ENCODE assay signal across 7 cellular contexts in genomic region chr12:15788266-15789214, GRCh38. TPM values are rescaled to one million over a fixed set of nuclear protein-coding genes. Genes with fewer than 3 reads are reported as not detected.
A peak's percentile ranks its signal among the peaks of the same experiment; 100 is the strongest.
DNase-seq lines count a peak whose midpoint lies in the region; TF ChIP-seq lines count a peak whose summit lies in the region.

No MANE protein-coding gene starts in this region.

- H3K9me3 ChIP-seq in GM23248 (ENCODE audit: low read depth): no peaks in the 10 kb centered on the region
- H3K9me3 ChIP-seq in duodenal mucosa (ENCODE audit: control insufficient read depth in 1 of 2, low read length in 2 of 2): no peaks in the 10 kb centered on the region

- H3K4me2 ChIP-seq in GM23248 (ENCODE audit: unreplicated experiment): peak overlapping the region; percentile 95

- peak overlapping the region in 2 of 3 donors; percentile 10 to 26 for H3K27ac Mint-ChIP-seq in IgD-negative memory B cell
- H3K27ac Mint-ChIP-seq in T-helper 1 cell treated with Interleukin-12 subunit alpha and Interleukin-12 subunit beta and Interleukin-4 antibody, amounts not matched to agents 30 μg/mL and 1 μg/mL, for 36 hours: peak overlapping the region; percentile 42
- H3K27ac Mint-ChIP-seq in stimulated activated naive CD8-positive, alpha-beta T cell treated with anti-CD3 and anti-CD28 coated beads, Interleukin-15, Interleukin-2, amounts not matched to agents 100 ng/mL and 50 ng/mL, for 24 hours: peak overlapping the region; percentile 27

- peak overlapping the region; percentile 73 for H3K27ac ChIP-seq in GM23248
- H3K27ac ChIP-seq in duodenal mucosa (ENCODE audit: low read depth, low read length): peak overlapping the region; percentile 79

- peaks cover 23% of the 10 kb centered on the region for H3F3A ChIP-seq in GM23248 (ENCODE audit: insufficient read depth)

- peaks cover 65% of the 10 kb centered on the region for H3K79me2 ChIP-seq in GM23248 (ENCODE audit: insufficient read depth)

- peak; percentile 49 for DNase-seq in GM12865 (ENCODE audit: low read depth)
- peak; percentile 79 for DNase-seq in GM23248
- DNase-seq in lower leg skin (ENCODE audit: low spot score in 2 of 2): peak; percentile 44 to 91

- TF ChIP-seq POLR2A in lower leg skin (IDR thresholded peaks at IDR 0.05): no peak

- WGBS in GM23248 (ENCODE audit: low coverage in 1 of 2, low lambda C conversion rate in 2 of 2, missing lambda C conversion rate in 2 of 2), 2 experiments: 1 to 2% methylated on average over 55 to 63 of the region's 63 CpGs
- 0% methylated on average over 40 to 47 of the region's 63 CpGs for WGBS in lower leg skin, 2 donors

- peaks cover 33% of the 10 kb centered on the region for H3K27me3 Mint-ChIP-seq in IgD-negative memory B cell
- peaks cover 71% of the 10 kb centered on the region for H3K27me3 Mint-ChIP-seq in T-helper 1 cell treated with Interleukin-12 subunit alpha and Interleukin-12 subunit beta and Interleukin-4 antibody, amounts not matched to agents 30 μg/mL and 1 μg/mL, for 36 hours (ENCODE audit: low read depth)
- H3K27me3 Mint-ChIP-seq in stimulated activated naive CD8-positive, alpha-beta T cell treated with anti-CD3 and anti-CD28 coated beads, Interleukin-15, Interleukin-2, amounts not matched to agents 100 ng/mL and 50 ng/mL, for 24 hours: peaks cover 66% of the 10 kb centered on the region

- TF ChIP-seq CTCF in GM12865 (IDR thresholded peaks at IDR 0.05; ENCODE audit: insufficient read depth, low read depth, low read length, missing control alignments) (no peak), lower leg skin (IDR thresholded peaks at IDR 0.05) (no peak)

- H3K9me3 Mint-ChIP-seq in IgD-negative memory B cell: no peaks in the 10 kb centered on the region
- H3K9me3 Mint-ChIP-seq in T-helper 1 cell treated with Interleukin-12 subunit alpha and Interleukin-12 subunit beta and Interleukin-4 antibody, amounts not matched to agents 30 μg/mL and 1 μg/mL, for 36 hours: no peaks in the 10 kb centered on the region
- H3K9me3 Mint-ChIP-seq in stimulated activated naive CD8-positive, alpha-beta T cell treated with anti-CD3 and anti-CD28 coated beads, Interleukin-15, Interleukin-2, amounts not matched to agents 100 ng/mL and 50 ng/mL, for 24 hours: no peaks in the 10 kb centered on the region

- H3K36me3 Mint-ChIP-seq in IgD-negative memory B cell: no peaks in the 10 kb centered on the region
- H3K36me3 Mint-ChIP-seq in T-helper 1 cell treated with Interleukin-12 subunit alpha and Interleukin-12 subunit beta and Interleukin-4 antibody, amounts not matched to agents 30 μg/mL and 1 μg/mL, for 36 hours (ENCODE audit: low read depth): no peaks in the 10 kb centered on the region
- H3K36me3 Mint-ChIP-seq in stimulated activated naive CD8-positive, alpha-beta T cell treated with anti-CD3 and anti-CD28 coated beads, Interleukin-15, Interleukin-2, amounts not matched to agents 100 ng/mL and 50 ng/mL, for 24 hours (ENCODE audit: low read depth): no peaks in the 10 kb centered on the region

- H3K4me1 Mint-ChIP-seq in IgD-negative memory B cell: peaks cover 8 to 13% (median 11%) of the 10 kb centered on the region in 3 donors
- peaks cover 12% of the 10 kb centered on the region for H3K4me1 Mint-ChIP-seq in T-helper 1 cell treated with Interleukin-12 subunit alpha and Interleukin-12 subunit beta and Interleukin-4 antibody, amounts not matched to agents 30 μg/mL and 1 μg/mL, for 36 hours (ENCODE audit: low read depth)
- H3K4me1 Mint-ChIP-seq in stimulated activated naive CD8-positive, alpha-beta T cell treated with anti-CD3 and anti-CD28 coated beads, Interleukin-15, Interleukin-2, amounts not matched to agents 100 ng/mL and 50 ng/mL, for 24 hours (ENCODE audit: low read depth): peaks cover 16% of the 10 kb centered on the region

- no peaks in the 10 kb centered on the region for H4K20me1 ChIP-seq in GM23248 (ENCODE audit: insufficient read depth)

- H3K9me2 ChIP-seq in GM23248 (ENCODE audit: insufficient read depth): no peaks in the 10 kb centered on the region

- H3K36me3 ChIP-seq in GM23248 (ENCODE audit: low read depth): 0 out of 2 replicates have a peak, but pooled peaks cover 12% of the 10 kb centered on the region
- H3K36me3 ChIP-seq in duodenal mucosa (ENCODE audit: control insufficient read depth in 1 of 2, insufficient read depth in 2 of 2, low read length in 2 of 2): no peaks in the 10 kb centered on the region

- in situ Hi-C loops in GM23248 (cut with MboI): no loop called here

- peaks cover 32% of the 10 kb centered on the region for H3K4me1 ChIP-seq in GM23248 (ENCODE audit: insufficient read depth)
- peaks cover 9 to 13% of the 10 kb centered on the region in 2 donors for H3K4me1 ChIP-seq in duodenal mucosa (ENCODE audit: control insufficient read depth in 1 of 2, insufficient read depth in 2 of 2, low read length in 2 of 2)

- H3K9ac ChIP-seq in GM23248 (peak overlapping the region; percentile 92), duodenal mucosa (ENCODE audit: low read depth in 1 of 2, low read length in 2 of 2) (peak overlapping the region; percentile 72 to 90)

- peak overlapping the region; percentile 57 for H2AFZ ChIP-seq in GM23248

- peak overlapping the region; percentile 85 to 98 (median 90) for H3K4me3 Mint-ChIP-seq in IgD-negative memory B cell
- H3K4me3 Mint-ChIP-seq in T-helper 1 cell treated with Interleukin-12 subunit alpha and Interleukin-12 subunit beta and Interleukin-4 antibody, amounts not matched to agents 30 μg/mL and 1 μg/mL, for 36 hours: peak overlapping the region; percentile 89
- H3K4me3 Mint-ChIP-seq in stimulated activated naive CD8-positive, alpha-beta T cell treated with anti-CD3 and anti-CD28 coated beads, Interleukin-15, Interleukin-2, amounts not matched to agents 100 ng/mL and 50 ng/mL, for 24 hours: peak overlapping the region; percentile 81

- intact Hi-C loops in lower leg skin (cut with DNase I; ENCODE audit: low total_unique reads): no loop called here

- H3K27me3 ChIP-seq in GM23248 (replicated peaks; ENCODE audit: insufficient read depth) (no peaks in the 10 kb centered on the region), duodenal mucosa (ENCODE audit: control insufficient read depth in 1 of 2, insufficient read depth in 2 of 2, low read length in 2 of 2) (no peaks in the 10 kb centered on the region)

- peak overlapping the region; percentile 76 for H3K4me3 ChIP-seq in GM12865 (ENCODE audit: low read depth, low read length)
- H3K4me3 ChIP-seq in GM23248: peak overlapping the region; percentile 98
- peak overlapping the region; percentile 77 to 94 for H3K4me3 ChIP-seq in duodenal mucosa (ENCODE audit: low read depth in 1 of 2, low read length in 2 of 2)
- H3K4me3 ChIP-seq in lower leg skin (ENCODE audit: low read depth, poor library complexity, severe bottlenecking): peak overlapping the region; percentile 67

RNA-seq across cellular contexts. Expression of gene EPS8, which starts 0.6 kb away (rescaled TPM):
- total RNA-seq in GM23248 (2014; rRNA removed; shearing (Covaris generic)): 107 and 123 TPM in 2 replicates
- polyA plus RNA-seq in GM23248 (2016; fragmentation: Nextera tagmentation; extraction: Ambion mirVana): 100 and 103 TPM in 2 replicates
- 1.6 TPM for polyA plus RNA-seq in IgD-negative memory B cell
- 10 to 100 TPM; 26.1 to 43.2 (median 32.3) TPM for total RNA-seq in lower leg skin

Comparison
In these comparisons a context has a peak if more than half of its experiments do, and no peak if none do; other contexts are left out.
1. Peak in every context shown above with its lines: DNase-seq, H3K4me3 ChIP-seq and H3K27ac ChIP-seq.